ENCODE assay signal across 1 cellular context in the genomic region with DNA sequence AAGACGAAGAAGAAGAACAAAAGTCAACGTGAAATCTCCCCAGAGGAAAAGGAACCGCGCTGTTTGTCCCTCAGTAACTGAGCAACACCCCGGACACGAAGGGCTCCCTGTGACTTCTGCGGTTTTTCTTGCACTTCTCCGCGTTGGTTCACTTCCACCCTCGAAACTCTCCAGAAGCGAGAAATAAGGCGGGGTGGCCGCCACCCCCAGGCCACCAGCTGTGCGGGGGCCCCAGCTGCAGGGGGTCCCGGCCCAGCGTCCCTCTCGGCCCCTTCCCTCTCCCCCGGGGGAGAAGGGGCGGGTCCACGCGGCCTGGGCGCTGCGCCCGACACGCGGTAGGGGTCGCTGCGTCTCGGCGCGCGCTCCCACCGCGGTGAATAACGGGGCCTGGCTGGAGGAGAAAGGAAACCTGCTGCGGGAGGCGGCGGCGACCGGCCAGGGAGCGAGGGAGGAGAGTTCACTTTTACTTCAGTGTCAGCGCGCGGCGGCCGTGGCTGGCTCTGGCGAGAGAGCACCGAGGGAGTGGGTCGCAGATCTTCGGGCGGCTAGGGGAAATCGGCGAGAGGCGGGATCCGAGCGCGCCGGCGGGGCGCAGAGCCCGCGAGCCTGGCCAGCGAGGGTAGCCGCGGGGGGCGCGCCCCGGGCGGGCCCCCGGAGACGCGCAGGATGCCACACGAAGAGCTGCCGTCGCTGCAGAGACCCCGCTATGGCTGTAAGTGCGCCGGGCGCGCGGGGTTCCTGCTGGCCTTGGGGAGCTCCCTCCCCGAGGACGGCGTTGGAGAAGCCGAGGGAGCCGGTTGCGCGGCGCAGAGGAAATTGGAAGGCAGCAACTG.
TF ChIP-seq lines count a peak whose summit lies in the region.

A gene with protein sequence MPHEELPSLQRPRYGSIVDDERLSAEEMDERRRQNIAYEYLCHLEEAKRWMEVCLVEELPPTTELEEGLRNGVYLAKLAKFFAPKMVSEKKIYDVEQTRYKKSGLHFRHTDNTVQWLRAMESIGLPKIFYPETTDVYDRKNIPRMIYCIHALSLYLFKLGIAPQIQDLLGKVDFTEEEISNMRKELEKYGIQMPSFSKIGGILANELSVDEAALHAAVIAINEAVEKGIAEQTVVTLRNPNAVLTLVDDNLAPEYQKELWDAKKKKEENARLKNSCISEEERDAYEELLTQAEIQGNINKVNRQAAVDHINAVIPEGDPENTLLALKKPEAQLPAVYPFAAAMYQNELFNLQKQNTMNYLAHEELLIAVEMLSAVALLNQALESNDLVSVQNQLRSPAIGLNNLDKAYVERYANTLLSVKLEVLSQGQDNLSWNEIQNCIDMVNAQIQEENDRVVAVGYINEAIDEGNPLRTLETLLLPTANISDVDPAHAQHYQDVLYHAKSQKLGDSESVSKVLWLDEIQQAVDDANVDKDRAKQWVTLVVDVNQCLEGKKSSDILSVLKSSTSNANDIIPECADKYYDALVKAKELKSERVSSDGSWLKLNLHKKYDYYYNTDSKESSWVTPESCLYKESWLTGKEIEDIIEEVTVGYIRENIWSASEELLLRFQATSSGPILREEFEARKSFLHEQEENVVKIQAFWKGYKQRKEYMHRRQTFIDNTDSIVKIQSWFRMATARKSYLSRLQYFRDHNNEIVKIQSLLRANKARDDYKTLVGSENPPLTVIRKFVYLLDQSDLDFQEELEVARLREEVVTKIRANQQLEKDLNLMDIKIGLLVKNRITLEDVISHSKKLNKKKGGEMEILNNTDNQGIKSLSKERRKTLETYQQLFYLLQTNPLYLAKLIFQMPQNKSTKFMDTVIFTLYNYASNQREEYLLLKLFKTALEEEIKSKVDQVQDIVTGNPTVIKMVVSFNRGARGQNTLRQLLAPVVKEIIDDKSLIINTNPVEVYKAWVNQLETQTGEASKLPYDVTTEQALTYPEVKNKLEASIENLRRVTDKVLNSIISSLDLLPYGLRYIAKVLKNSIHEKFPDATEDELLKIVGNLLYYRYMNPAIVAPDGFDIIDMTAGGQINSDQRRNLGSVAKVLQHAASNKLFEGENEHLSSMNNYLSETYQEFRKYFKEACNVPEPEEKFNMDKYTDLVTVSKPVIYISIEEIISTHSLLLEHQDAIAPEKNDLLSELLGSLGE (N-terminal part only) (plus strand): TSS at position 406 of the 833 bp plus-strand sequence. CDS start 261 bp downstream, at position 667.

TF ChIP-seq in GM23338, 12 proteins besides CTCF, POLR2A, EP300 and RAD21 (continued from another document):
- TF ChIP-seq, protein P1, sequence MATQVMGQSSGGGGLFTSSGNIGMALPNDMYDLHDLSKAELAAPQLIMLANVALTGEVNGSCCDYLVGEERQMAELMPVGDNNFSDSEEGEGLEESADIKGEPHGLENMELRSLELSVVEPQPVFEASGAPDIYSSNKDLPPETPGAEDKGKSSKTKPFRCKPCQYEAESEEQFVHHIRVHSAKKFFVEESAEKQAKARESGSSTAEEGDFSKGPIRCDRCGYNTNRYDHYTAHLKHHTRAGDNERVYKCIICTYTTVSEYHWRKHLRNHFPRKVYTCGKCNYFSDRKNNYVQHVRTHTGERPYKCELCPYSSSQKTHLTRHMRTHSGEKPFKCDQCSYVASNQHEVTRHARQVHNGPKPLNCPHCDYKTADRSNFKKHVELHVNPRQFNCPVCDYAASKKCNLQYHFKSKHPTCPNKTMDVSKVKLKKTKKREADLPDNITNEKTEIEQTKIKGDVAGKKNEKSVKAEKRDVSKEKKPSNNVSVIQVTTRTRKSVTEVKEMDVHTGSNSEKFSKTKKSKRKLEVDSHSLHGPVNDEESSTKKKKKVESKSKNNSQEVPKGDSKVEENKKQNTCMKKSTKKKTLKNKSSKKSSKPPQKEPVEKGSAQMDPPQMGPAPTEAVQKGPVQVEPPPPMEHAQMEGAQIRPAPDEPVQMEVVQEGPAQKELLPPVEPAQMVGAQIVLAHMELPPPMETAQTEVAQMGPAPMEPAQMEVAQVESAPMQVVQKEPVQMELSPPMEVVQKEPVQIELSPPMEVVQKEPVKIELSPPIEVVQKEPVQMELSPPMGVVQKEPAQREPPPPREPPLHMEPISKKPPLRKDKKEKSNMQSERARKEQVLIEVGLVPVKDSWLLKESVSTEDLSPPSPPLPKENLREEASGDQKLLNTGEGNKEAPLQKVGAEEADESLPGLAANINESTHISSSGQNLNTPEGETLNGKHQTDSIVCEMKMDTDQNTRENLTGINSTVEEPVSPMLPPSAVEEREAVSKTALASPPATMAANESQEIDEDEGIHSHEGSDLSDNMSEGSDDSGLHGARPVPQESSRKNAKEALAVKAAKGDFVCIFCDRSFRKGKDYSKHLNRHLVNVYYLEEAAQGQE (IDR thresholded peaks at IDR 0.05; ENCODE audit: unreplicated experiment), result no peak
- TF ChIP-seq, protein P2, sequence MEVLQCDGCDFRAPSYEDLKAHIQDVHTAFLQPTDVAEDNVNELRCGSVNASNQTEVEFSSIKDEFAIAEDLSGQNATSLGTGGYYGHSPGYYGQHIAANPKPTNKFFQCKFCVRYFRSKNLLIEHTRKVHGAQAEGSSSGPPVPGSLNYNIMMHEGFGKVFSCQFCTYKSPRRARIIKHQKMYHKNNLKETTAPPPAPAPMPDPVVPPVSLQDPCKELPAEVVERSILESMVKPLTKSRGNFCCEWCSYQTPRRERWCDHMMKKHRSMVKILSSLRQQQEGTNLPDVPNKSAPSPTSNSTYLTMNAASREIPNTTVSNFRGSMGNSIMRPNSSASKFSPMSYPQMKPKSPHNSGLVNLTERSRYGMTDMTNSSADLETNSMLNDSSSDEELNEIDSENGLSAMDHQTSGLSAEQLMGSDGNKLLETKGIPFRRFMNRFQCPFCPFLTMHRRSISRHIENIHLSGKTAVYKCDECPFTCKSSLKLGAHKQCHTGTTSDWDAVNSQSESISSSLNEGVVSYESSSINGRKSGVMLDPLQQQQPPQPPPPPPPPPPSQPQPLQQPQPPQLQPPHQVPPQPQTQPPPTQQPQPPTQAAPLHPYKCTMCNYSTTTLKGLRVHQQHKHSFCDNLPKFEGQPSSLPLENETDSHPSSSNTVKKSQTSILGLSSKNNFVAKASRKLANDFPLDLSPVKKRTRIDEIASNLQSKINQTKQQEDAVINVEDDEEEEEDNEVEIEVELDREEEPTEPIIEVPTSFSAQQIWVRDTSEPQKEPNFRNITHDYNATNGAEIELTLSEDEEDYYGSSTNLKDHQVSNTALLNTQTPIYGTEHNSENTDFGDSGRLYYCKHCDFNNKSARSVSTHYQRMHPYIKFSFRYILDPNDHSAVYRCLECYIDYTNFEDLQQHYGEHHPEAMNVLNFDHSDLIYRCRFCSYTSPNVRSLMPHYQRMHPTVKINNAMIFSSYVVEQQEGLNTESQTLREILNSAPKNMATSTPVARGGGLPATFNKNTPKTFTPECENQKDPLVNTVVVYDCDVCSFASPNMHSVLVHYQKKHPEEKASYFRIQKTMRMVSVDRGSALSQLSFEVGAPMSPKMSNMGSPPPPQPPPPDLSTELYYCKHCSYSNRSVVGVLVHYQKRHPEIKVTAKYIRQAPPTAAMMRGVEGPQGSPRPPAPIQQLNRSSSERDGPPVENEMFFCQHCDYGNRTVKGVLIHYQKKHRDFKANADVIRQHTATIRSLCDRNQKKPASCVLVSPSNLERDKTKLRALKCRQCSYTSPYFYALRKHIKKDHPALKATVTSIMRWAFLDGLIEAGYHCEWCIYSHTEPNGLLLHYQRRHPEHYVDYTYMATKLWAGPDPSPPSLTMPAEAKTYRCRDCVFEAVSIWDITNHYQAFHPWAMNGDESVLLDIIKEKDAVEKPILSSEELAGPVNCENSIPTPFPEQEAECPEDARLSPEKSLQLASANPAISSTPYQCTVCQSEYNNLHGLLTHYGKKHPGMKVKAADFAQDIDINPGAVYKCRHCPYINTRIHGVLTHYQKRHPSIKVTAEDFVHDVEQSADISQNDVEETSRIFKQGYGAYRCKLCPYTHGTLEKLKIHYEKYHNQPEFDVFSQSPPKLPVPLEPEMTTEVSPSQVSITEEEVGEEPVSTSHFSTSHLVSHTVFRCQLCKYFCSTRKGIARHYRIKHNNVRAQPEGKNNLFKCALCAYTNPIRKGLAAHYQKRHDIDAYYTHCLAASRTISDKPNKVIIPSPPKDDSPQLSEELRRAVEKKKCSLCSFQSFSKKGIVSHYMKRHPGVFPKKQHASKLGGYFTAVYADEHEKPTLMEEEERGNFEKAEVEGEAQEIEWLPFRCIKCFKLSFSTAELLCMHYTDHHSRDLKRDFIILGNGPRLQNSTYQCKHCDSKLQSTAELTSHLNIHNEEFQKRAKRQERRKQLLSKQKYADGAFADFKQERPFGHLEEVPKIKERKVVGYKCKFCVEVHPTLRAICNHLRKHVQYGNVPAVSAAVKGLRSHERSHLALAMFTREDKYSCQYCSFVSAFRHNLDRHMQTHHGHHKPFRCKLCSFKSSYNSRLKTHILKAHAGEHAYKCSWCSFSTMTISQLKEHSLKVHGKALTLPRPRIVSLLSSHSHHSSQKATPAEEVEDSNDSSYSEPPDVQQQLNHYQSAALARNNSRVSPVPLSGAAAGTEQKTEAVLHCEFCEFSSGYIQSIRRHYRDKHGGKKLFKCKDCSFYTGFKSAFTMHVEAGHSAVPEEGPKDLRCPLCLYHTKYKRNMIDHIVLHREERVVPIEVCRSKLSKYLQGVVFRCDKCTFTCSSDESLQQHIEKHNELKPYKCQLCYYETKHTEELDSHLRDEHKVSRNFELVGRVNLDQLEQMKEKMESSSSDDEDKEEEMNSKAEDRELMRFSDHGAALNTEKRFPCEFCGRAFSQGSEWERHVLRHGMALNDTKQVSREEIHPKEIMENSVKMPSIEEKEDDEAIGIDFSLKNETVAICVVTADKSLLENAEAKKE (CRISPR knock-in tag; IDR thresholded peaks at IDR 0.05), result no peak
- TF ChIP-seq POLR2AphosphoS5 (IDR thresholded peaks at IDR 0.05; ENCODE audit: low read depth) (peak; percentile 38; the same call in 1 of the 2 replicates), EZH2 (IDR thresholded peaks at IDR 0.05; ENCODE audit: low read depth, unreplicated experiment) (no peak), JUNB (IDR thresholded peaks at IDR 0.05; ENCODE audit: unreplicated experiment) (no peak), EZH2phosphoT487 (IDR thresholded peaks at IDR 0.05; ENCODE audit: unreplicated experiment) (no peak), NANOG (IDR thresholded peaks at IDR 0.05; ENCODE audit: borderline replicate concordance) (no peak), CREB1 (CRISPR knock-in tag; IDR thresholded peaks at IDR 0.05; ENCODE audit: low read depth) (peak; percentile 43; the same call in 1 of the 2 replicates)
- TF ChIP-seq, protein P3, sequence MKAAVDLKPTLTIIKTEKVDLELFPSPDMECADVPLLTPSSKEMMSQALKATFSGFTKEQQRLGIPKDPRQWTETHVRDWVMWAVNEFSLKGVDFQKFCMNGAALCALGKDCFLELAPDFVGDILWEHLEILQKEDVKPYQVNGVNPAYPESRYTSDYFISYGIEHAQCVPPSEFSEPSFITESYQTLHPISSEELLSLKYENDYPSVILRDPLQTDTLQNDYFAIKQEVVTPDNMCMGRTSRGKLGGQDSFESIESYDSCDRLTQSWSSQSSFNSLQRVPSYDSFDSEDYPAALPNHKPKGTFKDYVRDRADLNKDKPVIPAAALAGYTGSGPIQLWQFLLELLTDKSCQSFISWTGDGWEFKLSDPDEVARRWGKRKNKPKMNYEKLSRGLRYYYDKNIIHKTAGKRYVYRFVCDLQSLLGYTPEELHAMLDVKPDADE (IDR thresholded peaks at IDR 0.05), result no peak
